ENCODE assay signal across 19 cellular contexts in the genomic region with DNA sequence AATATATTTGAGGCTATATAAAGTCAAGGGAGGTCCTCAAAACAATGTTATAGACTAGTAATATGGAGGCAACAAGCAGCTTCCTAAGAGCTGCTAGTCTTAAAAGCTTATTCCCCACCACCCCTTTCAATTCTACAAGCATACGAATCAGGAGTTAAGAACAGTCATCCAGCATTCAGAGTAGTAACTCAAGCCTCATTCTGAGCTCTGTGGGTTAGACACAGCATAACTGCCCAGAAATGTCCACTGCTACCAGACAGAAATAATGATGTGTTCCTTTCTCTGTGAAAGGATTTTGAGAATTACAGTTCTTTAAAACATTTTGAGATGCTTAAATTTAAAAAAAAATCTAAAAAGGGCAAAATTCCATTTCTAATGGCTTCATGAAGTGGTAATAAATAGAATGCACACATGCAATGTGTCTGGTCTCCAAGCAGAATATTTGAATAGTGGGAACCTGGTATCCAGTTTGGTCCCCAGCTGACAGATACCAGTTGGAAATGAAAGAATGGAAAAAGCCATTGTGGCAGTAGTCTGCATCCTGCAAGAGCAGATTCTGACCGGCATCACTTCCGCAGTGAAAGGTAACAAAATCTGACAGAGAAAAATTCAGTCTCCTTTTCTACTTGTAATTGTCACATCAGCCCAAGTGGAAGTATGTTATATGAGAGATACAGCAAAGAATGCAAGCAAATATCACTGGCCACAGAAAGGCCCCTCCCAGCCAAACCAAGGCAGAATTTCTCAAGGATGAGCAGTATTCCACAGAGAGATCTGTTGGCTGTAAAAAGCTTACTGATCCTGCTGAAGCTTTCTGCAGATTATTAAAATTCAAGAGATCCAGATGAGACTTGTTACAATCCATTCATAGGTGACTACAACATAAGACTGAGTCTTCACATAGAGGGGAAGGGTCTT.
DNase-seq lines count a peak whose midpoint lies in the region; FAIRE-seq and TF ChIP-seq lines count a peak whose summit lies in the region.
"Had no signal": no experiment of that assay in that cellular context is flagged by ENCODE, and none has a peak within 500 bp of the region (broad histone marks: within the 10 kb centered on the region; RNA-seq: fewer than 3 reads in every experiment).

No MANE protein-coding gene starts in this region.

- DNase-seq in HCEC 1CT, result peak; percentile 41
- peak; percentile 27 for DNase-seq in hepatic stellate cell (ENCODE audit: low spot score)
- peak; percentile 60 for DNase-seq in stromal cell of bone marrow (ENCODE audit: low read depth)
- no peak for DNase-seq in small intestine
- no peak for DNase-seq in NCI-H2107 treated with DMSO at 0.1 percent for 48 hours (lab: John Stamatoyannopoulos, UW; ENCODE audit: unreplicated experiment)
- no peak for DNase-seq in coronary artery (ENCODE audit: low spot score)
- DNase-seq: activated CD4-positive, alpha-beta T cell treated with anti-CD3 and anti-CD28 coated beads for 36 hours; activated gamma-delta T cell treated with Interleukin-2 at 50 U/mL for 16 hours; dermis blood vessel endothelial cell; hypothalamus; KG1; midbrain; NCI-H1092 treated with DMSO at 0.1 percent for 48 hours; PC-9; SJCRH30 had no signal

- no peak overlapping the region for H3K27ac ChIP-seq in small intestine (ENCODE audit: low read depth in 1 of 2, low read length in 1 of 2)
- H3K27ac ChIP-seq in coronary artery, result no peak overlapping the region
- H3K27ac ChIP-seq: ascending aorta, PC-9, right atrium auricular region, SJCRH30 had no signal

- H3K4me3 Mint-ChIP-seq in brain, result no peak overlapping the region
- H3K4me3 Mint-ChIP-seq: activated CD4-positive, alpha-beta T cell treated with anti-CD3 and anti-CD28 coated beads for 36 hours; B cell had no signal

- H3K4me1 ChIP-seq in small intestine (ENCODE audit: control insufficient read depth in 2 of 2, insufficient read depth in 1 of 2, low read depth in 1 of 2, low read length in 1 of 2), result no peaks in the 10 kb centered on the region

- H3K4me3 ChIP-seq in small intestine (ENCODE audit: low read depth in 1 of 2, low read length in 2 of 2), result no peak overlapping the region
- H3K4me3 ChIP-seq in coronary artery, result no peak overlapping the region
- H3K4me3 ChIP-seq: ascending aorta, PC-9, right atrium auricular region, SJCRH30 had no signal

- H3K36me3 Mint-ChIP-seq in brain, result peaks cover 7% of the 10 kb centered on the region

- 84 to 98% (median 98%) methylated on average over 3 of the region's 3 CpGs for WGBS in small intestine, 3 donors

- FAIRE-seq in small intestine (lab: Jason Lieb, UNC), result no peak

- no peaks in the 10 kb centered on the region for H3K27me3 ChIP-seq in small intestine (ENCODE audit: control insufficient read depth in 2 of 2, insufficient read depth in 2 of 2, low read length in 2 of 2)
- H3K27me3 ChIP-seq: ascending aorta, right atrium auricular region, SJCRH30 had no signal

- no peaks in the 10 kb centered on the region for H3K9me3 ChIP-seq in small intestine (ENCODE audit: control insufficient read depth, low read depth)
- H3K9me3 ChIP-seq: ascending aorta, right atrium auricular region, SJCRH30 had no signal

- no peaks in the 10 kb centered on the region for H3K27me3 Mint-ChIP-seq in brain

- H3K27ac Mint-ChIP-seq in brain, result peak overlapping the region in 4 of 5 experiments; percentile 33 to 75 (median 42)
- H3K27ac Mint-ChIP-seq: activated CD4-positive, alpha-beta T cell treated with anti-CD3 and anti-CD28 coated beads for 36 hours; B cell had no signal

- H3K4me1 Mint-ChIP-seq in brain, result peaks cover 36% of the 10 kb centered on the region
- H3K4me1 Mint-ChIP-seq: activated CD4-positive, alpha-beta T cell treated with anti-CD3 and anti-CD28 coated beads for 36 hours; B cell had no signal

- peaks cover 0 to 2% (median 0%) of the 10 kb centered on the region in 5 experiments for H3K9me3 Mint-ChIP-seq in brain

- TF ChIP-seq CTCF in brain (conservative IDR thresholded peaks at IDR 0.05) (no peak), coronary artery (IDR thresholded peaks at IDR 0.05) (no peak)

- no peaks in the 10 kb centered on the region for H3K36me3 ChIP-seq in small intestine (ENCODE audit: control insufficient read depth in 2 of 2, insufficient read depth in 2 of 2, low read length in 2 of 2)
- H3K36me3 ChIP-seq: ascending aorta, right atrium auricular region, SJCRH30 had no signal

Comparison
In these comparisons a context has a peak if more than half of its experiments do, and no peak if none do; other contexts are left out.
1. DNase-seq: peak in HCEC 1CT (single experiment), hepatic stellate cell (single experiment) and stromal cell of bone marrow (single experiment); none in small intestine (single experiment), NCI-H2107 treated with DMSO at 0.1 percent for 48 hours (single experiment) and coronary artery (single experiment).